ENCODE assay signal across 8 cellular contexts in the genomic region with DNA sequence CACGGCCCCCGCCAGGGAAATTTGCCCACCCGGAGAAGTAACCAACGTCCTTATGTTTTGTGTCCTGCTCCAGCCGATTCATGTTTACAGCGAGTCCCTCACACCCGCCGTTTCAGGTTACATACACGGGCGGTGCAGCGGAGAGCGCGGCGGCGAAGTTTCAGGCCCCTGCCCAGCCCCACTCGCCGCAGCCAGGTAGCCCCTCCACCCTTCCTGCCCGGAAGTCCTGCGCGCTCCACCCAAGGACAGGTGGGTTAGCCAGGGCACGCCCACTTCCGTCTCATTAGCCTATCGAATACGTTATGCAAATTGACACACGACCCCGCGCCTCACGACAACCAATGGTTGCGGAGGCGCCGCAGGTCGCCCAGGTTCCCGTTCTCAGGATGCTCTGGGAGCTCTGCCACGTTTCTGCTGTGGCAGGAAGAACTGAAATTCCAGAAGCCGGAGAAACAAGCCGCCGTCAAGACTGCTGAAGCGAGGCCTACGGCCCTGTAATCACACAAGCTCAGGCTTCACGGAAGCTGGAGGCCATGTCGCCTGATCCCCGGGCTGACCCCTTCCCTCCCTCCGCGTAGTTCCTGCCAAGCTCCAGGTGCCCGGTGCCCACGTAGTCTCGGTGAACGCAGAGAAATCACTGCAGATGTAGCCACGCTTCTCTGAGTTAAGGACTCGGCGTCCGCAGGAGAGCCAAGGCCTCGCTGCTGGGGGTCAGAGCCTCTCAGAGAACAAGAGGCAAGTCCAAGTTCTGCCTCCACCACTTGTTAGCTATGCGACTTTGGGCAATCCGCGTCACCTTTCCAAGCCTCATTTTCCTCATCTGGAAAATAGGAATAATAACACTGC. TPM values are rescaled to one million over a fixed set of nuclear protein-coding genes. Genes with fewer than 3 reads are reported as not detected.
DNase-seq lines count a peak whose midpoint lies in the region; ATAC-seq and TF ChIP-seq lines count a peak whose summit lies in the region.

No MANE protein-coding gene starts in this region.

- TF ChIP-seq CTCF in osteoblast (IDR thresholded peaks at IDR 0.05; ENCODE audit: extremely low read depth, low read depth, low read length) = no peak
- TF ChIP-seq CTCF in upper lobe of left lung (IDR thresholded peaks at IDR 0.05) = peak in 4 of 6 experiments; percentile 23 to 59 (median 38)

- peak overlapping the region; percentile 46 for H2AFZ ChIP-seq in osteoblast (ENCODE audit: low read length)

- H3K4me1 Mint-ChIP-seq in activated naive CD4-positive, alpha-beta T cell treated with anti-CD3 and anti-CD28 coated beads for 36 hours (ENCODE audit: low read depth) = peaks cover 30% of the 10 kb centered on the region

- H3K4me3 Mint-ChIP-seq in activated naive CD4-positive, alpha-beta T cell treated with anti-CD3 and anti-CD28 coated beads for 36 hours = peak overlapping the region; percentile 78

- 34 to 53% methylated on average over 38 to 56 of the region's 56 CpGs for WGBS in upper lobe of left lung, 2 donors

- intact Hi-C loops in activated naive CD4-positive, alpha-beta T cell treated with anti-CD3 and anti-CD28 coated beads for 36 hours (cut with micrococcal nuclease) = no loop called here
- intact Hi-C loops in Right ventricle myocardium inferior (cut with DNase I) = no loop called here

- H3K27me3 Mint-ChIP-seq in activated naive CD4-positive, alpha-beta T cell treated with anti-CD3 and anti-CD28 coated beads for 36 hours (ENCODE audit: low read depth) = no peaks in the 10 kb centered on the region

- TF ChIP-seq POLR2A in upper lobe of left lung (IDR thresholded peaks at IDR 0.05) = peak in 3 of 4 donors; percentile 40 to 80 (median 56)

- no peak overlapping the region for H3K27ac ChIP-seq in osteoblast (ENCODE audit: low read depth, low read length)
- peak overlapping the region; percentile 74 to 82 (median 82) for H3K27ac ChIP-seq in upper lobe of left lung

- no peaks in the 10 kb centered on the region for H3K27me3 ChIP-seq in osteoblast (ENCODE audit: insufficient read depth, low read length)
- H3K27me3 ChIP-seq in upper lobe of left lung = no peaks in the 10 kb centered on the region

- no peaks in the 10 kb centered on the region for H3K79me2 ChIP-seq in osteoblast (ENCODE audit: insufficient read depth, low read length)

- H3K27ac Mint-ChIP-seq in activated naive CD4-positive, alpha-beta T cell treated with anti-CD3 and anti-CD28 coated beads for 36 hours = peak overlapping the region; percentile 76

- peaks cover 6% of the 10 kb centered on the region for H3K4me1 ChIP-seq in osteoblast (ENCODE audit: insufficient read depth, low read length)
- peaks cover 9 to 35% (median 22%) of the 10 kb centered on the region in 4 donors for H3K4me1 ChIP-seq in upper lobe of left lung

- no peak overlapping the region for H3K4me2 ChIP-seq in osteoblast (ENCODE audit: insufficient read depth, low read length)

- H3K36me3 Mint-ChIP-seq in activated naive CD4-positive, alpha-beta T cell treated with anti-CD3 and anti-CD28 coated beads for 36 hours (ENCODE audit: low read depth) = no peaks in the 10 kb centered on the region

- DNase-seq in NCI-H526 treated with DMSO at 0.1 percent for 48 hours (lab: John Stamatoyannopoulos, UW) (peak; percentile 93), Right ventricle myocardium inferior (ENCODE audit: missing footprints) (peak; percentile 84), osteoblast (ENCODE audit: insufficient read length, low spot score, missing footprints) (no peak), upper lobe of left lung (peak; percentile 89 to 97), medulla oblongata (ENCODE audit: extremely low spot score) (no peak)
- DNase-seq in activated naive CD4-positive, alpha-beta T cell treated with anti-CD3 and anti-CD28 coated beads for 36 hours = peak; percentile 84

- H3K9me3 ChIP-seq in osteoblast (ENCODE audit: low read depth, low read length) (no peaks in the 10 kb centered on the region), upper lobe of left lung (no peaks in the 10 kb centered on the region)

- H3K4me3 ChIP-seq in osteoblast (ENCODE audit: insufficient read depth, low read length) (no peak overlapping the region), upper lobe of left lung (peak overlapping the region in 3 of 4 donors; percentile 25 to 41 (median 39))

- peaks cover 4% of the 10 kb centered on the region for H3K36me3 ChIP-seq in osteoblast (ENCODE audit: insufficient read depth, low read length)
- no peaks in the 10 kb centered on the region for H3K36me3 ChIP-seq in upper lobe of left lung

- ATAC-seq in GM21423 (IDR thresholded peaks at IDR 0.05; ENCODE audit: unreplicated experiment) (peak; percentile 64), Right ventricle myocardium inferior (peak; percentile 89), upper lobe of left lung (ENCODE audit: low FRiP score in 2 of 2) (peak; percentile 82 to 94), HG03196 (IDR thresholded peaks at IDR 0.05; ENCODE audit: unreplicated experiment) (no peak)

- CTCF ChIA-PET in activated naive CD4-positive, alpha-beta T cell treated with anti-CD3 and anti-CD28 coated beads for 36 hours (lab: Charles Lee) = interaction anchor here (0.5 to 1.2 kb wide), 2 partner anchors 17 to 61 kb away, joined by 3 to 4 read pairs; no protein-coding TSS in a partner anchor

- peak in 1 of 4 donors; percentile 41 for TF ChIP-seq EP300 in upper lobe of left lung (IDR thresholded peaks at IDR 0.05)

- no peaks in the 10 kb centered on the region for H3K9me3 Mint-ChIP-seq in activated naive CD4-positive, alpha-beta T cell treated with anti-CD3 and anti-CD28 coated beads for 36 hours

- H4K20me1 ChIP-seq in osteoblast (ENCODE audit: insufficient read depth, low read length) = no peaks in the 10 kb centered on the region

RNA-seq across cellular contexts. Expression of gene MYH9, which starts 22.4 kb away (rescaled TPM):
- total RNA-seq in activated naive CD4-positive, alpha-beta T cell treated with anti-CD3 and anti-CD28 coated beads for 36 hours = 100 to 1,000 TPM; 574 to 625 TPM
- total RNA-seq in Right ventricle myocardium inferior (180 TPM), osteoblast (796 and 964 TPM in 2 replicates), upper lobe of left lung (100 to 1,000 TPM; 486 to 925 (median 599) TPM)

Comparison
In these comparisons a context has a peak if more than half of its experiments do, and no peak if none do; other contexts are left out.
1. DNase-seq: peak in NCI-H526 treated with DMSO at 0.1 percent for 48 hours (single experiment), activated naive CD4-positive, alpha-beta T cell treated with anti-CD3 and anti-CD28 coated beads for 36 hours (single experiment), Right ventricle myocardium inferior (single experiment) and upper lobe of left lung (2 of 2); none in osteoblast (single experiment) and medulla oblongata (single experiment).